30 cellular contexts compared by ENCODE assay signal in genomic region chr11:112296044-112296443, GRCh38. TPM values are rescaled to one million over a fixed set of nuclear protein-coding genes. Genes with fewer than 3 reads are reported as not detected.
"Had no signal": no experiment of that assay in that cellular context is flagged by ENCODE, and none has a peak within 500 bp of the region (broad histone marks: within the 10 kb centered on the region; RNA-seq: fewer than 3 reads in every experiment).

No MANE protein-coding gene starts in this region.

- ATAC-seq: activated T-cell treated with anti-CD3 and anti-CD28 coated beads, Interleukin-2, amount 50 U/mL, for 4 hours; left ventricle myocardium superior; natural killer cell; stimulated activated naive CD8-positive, alpha-beta T cell treated with anti-CD3 and anti-CD28 coated beads, Interleukin-15, Interleukin-2, amounts not matched to agents 100 U/mL and 50 U/mL, for 24 hours had no signal

- H3K4me3 Mint-ChIP-seq: activated naive CD4-positive, alpha-beta T cell treated with anti-CD3 and anti-CD28 coated beads for 36 hours; activated T-cell treated with anti-CD3 and anti-CD28 coated beads, Interleukin-2, amount 50 U/mL, for 4 hours; dendritic cell treated with granulocyte-macrophage colony-stimulating factor and Interleukin-4, amounts not matched to agents 40 ng/mL and 50 ng/mL, for 4 days; mesothelial cell of epicardium; natural killer cell; T-helper 2 cell treated with Interferon-gamma antibody and Interleukin-4, amounts not matched to agents 5 μg/mL and 100 μg/mL, for 36 hours had no signal

- H3K27me3 ChIP-seq: brain microvascular endothelial cell, tibial nerve had no signal

- H3K27ac Mint-ChIP-seq: activated naive CD4-positive, alpha-beta T cell treated with anti-CD3 and anti-CD28 coated beads for 36 hours; dendritic cell treated with granulocyte-macrophage colony-stimulating factor and Interleukin-4, amounts not matched to agents 40 ng/mL and 50 ng/mL, for 4 days; T-helper 2 cell treated with Interferon-gamma antibody and Interleukin-4, amounts not matched to agents 5 μg/mL and 100 μg/mL, for 36 hours had no signal

- H3K4me3 ChIP-seq: tibial nerve had no signal

- H3K9me3 Mint-ChIP-seq: activated T-cell treated with anti-CD3 and anti-CD28 coated beads, Interleukin-2, amount 50 U/mL, for 4 hours; natural killer cell; T-helper 2 cell treated with Interferon-gamma antibody and Interleukin-4, amounts not matched to agents 5 μg/mL and 100 μg/mL, for 36 hours had no signal

- H3K36me3 ChIP-seq: brain microvascular endothelial cell had no signal

- H3K9me3 ChIP-seq: tibial nerve had no signal

- H3K27ac ChIP-seq: brain microvascular endothelial cell, tibial nerve, VCaP had no signal

- DNase-seq: activated CD4-positive, alpha-beta T cell treated with anti-CD3 and anti-CD28 coated beads, Interleukin-2, amount 50 U/mL, for 48 hours; activated CD4-positive, CD25-positive, alpha-beta regulatory T cell treated with anti-CD3 and anti-CD28 coated beads, Interleukin-2, amount 50 U/mL, for 72 hours; activated CD8-positive, alpha-beta memory T cell treated with anti-CD3 and anti-CD28 coated beads, Interleukin-2, amount 50 U/mL, for 48 hours; activated naive CD4-positive, alpha-beta T cell treated with anti-CD3 and anti-CD28 coated beads for 36 hours; activated T-cell treated with anti-CD3 and anti-CD28 coated beads, Interleukin-2, amount 50 U/mL, for 4 hours; anterior cingulate cortex; brain microvascular endothelial cell; caudate nucleus; effector CD4-positive, alpha-beta T cell; erythroblast; foreskin fibroblast; kidney glomerular epithelial cell; left ventricle myocardium superior; mammary epithelial cell; natural killer cell; retina; stimulated activated CD4-positive, alpha-beta T cell treated with anti-CD3 and anti-CD28 coated beads, Interleukin-4, amount 100 ng/mL, for 24 hours; stimulated activated naive CD8-positive, alpha-beta T cell treated with anti-CD3 and anti-CD28 coated beads, Interleukin-15, Interleukin-2, amounts not matched to agents 100 U/mL and 50 U/mL, for 24 hours; substantia nigra had no signal

RNA-seq across cellular contexts. Expression of gene PLET1, which starts 35.4 kb away (rescaled TPM):
- total RNA-seq: activated CD8-positive, alpha-beta memory T cell treated with anti-CD3 and anti-CD28 coated beads for 36 hours; activated naive CD4-positive, alpha-beta T cell treated with anti-CD3 and anti-CD28 coated beads for 36 hours; activated T-cell treated with anti-CD3 and anti-CD28 coated beads, Interleukin-2, amount 50 U/mL, for 4 hours; fibroblast of lung; glomerular endothelial cell; left ventricle myocardium superior; mammary epithelial cell; mesothelial cell of epicardium; natural killer cell; osteoblast; posterior vena cava; tibial nerve; urinary bladder had no signal
- polyA plus RNA-seq: fibroblast of lung, mammary epithelial cell, urinary bladder had no signal
